In the genomic region with DNA sequence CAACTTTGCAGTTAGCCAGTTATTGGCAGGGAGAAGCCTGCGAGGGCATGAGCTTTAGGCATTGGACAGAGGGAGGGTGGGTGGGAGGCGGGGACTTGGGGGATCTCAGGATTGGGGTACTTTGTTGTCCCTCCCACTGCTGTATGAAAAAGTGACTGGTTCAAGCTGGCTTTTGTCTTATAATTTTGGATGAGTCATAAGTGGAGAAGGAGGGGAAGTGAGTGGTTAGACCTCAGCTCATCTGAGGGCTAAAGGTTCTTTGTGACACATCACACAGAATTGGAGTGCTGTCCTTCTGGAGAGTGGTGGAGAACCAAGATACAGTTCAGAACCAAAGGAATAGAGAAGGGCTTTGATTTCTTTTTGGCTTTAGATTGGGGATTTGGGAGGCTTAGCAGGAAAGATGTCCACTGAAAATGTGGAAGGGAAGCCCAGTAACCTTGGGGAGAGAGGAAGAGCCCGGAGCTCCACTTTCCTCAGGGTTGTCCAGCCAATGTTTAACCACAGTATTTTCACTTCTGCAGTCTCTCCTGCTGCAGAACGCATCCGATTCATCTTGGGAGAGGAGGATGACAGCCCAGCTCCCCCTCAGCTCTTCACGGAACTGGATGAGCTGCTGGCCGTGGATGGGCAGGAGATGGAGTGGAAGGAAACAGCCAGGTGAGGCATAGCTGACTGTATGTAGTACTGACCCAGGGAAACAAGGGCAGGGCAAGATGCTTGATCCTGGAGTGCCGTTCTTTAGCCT, we compare ENCODE assay signal across 9 cellular contexts. TPM values are rescaled to one million over a fixed set of nuclear protein-coding genes. Genes with fewer than 3 reads are reported as not detected.
DNase-seq lines count a peak whose midpoint lies in the region; ATAC-seq, FAIRE-seq and TF ChIP-seq lines count a peak whose summit lies in the region.
"Had no signal": no experiment of that assay in that cellular context is flagged by ENCODE, and none has a peak within 500 bp of the region (broad histone marks: within the 10 kb centered on the region; RNA-seq: fewer than 3 reads in every experiment).

A gene (plus strand): TSS at position 175 of the 748 bp plus-strand sequence.

- FAIRE-seq in GM19239 (lab: Jason Lieb, UNC): peak; percentile 85

- TF ChIP-seq EP300 in gastroesophageal sphincter (IDR thresholded peaks at IDR 0.05): no peak

- WGBS in mesenchymal stem cell: 85% methylated on average over 8 of the region's 8 CpGs
- WGBS in gastroesophageal sphincter (ENCODE audit: low coverage in 1 of 2), 2 donors: 94 to 96% methylated on average over 5 to 7 of the region's 8 CpGs

- peak; percentile 100 for ATAC-seq in HG03108 (IDR thresholded peaks at IDR 0.05; ENCODE audit: unreplicated experiment)
- peak; percentile 96 for ATAC-seq in activated CD8-positive, alpha-beta T cell treated with anti-CD3 and anti-CD28 coated beads for 36 hours
- no peak for ATAC-seq in gastroesophageal sphincter

- H3K4me3 ChIP-seq in AG04450 (ENCODE audit: low read depth, low read length) (no peak within 1 kb of the TSS), mesenchymal stem cell (ENCODE audit: insufficient read depth in 1 of 2, low read depth in 1 of 2, low read length in 2 of 2) (peak within 1 kb of the TSS in 1 of 2 experiments; percentile 22), gastroesophageal sphincter (no peak within 1 kb of the TSS)

- no peak within 1 kb of the TSS for H2BK15ac ChIP-seq in mesenchymal stem cell (ENCODE audit: low read depth, poor library complexity, severe bottlenecking)

- H2BK12ac ChIP-seq in mesenchymal stem cell (ENCODE audit: low read length in 2 of 2): peak within 1 kb of the TSS in 1 of 2 experiments; percentile 59

- H2AFZ ChIP-seq in mesenchymal stem cell (ENCODE audit: low read depth, low read length): no peak within 1 kb of the TSS

- TF ChIP-seq CTCF in AG04450 (IDR thresholded peaks at IDR 0.05; ENCODE audit: low read depth, low read length) (no peak), gastroesophageal sphincter (IDR thresholded peaks at IDR 0.05) (no peak)
- TF ChIP-seq CTCF in activated CD8-positive, alpha-beta T cell treated with anti-CD3 and anti-CD28 coated beads for 36 hours (IDR thresholded peaks at IDR 0.05): no peak

- H3K9me3 ChIP-seq in AG04450 (ENCODE audit: control insufficient read depth, insufficient read depth, low read length): no peaks in the 10 kb centered on the region
- no peaks in the 10 kb centered on the region for H3K9me3 ChIP-seq in mesenchymal stem cell (ENCODE audit: control insufficient read depth, low read length)
- H3K9me3 ChIP-seq in gastroesophageal sphincter: no peaks in the 10 kb centered on the region

- H3K36me3 ChIP-seq in mesenchymal stem cell (ENCODE audit: control insufficient read depth in 1 of 2, insufficient read depth in 2 of 2, low read depth in 1 of 2, low read length in 2 of 2): no peaks in the 10 kb centered on the region
- H3K36me3 ChIP-seq in gastroesophageal sphincter: no peaks in the 10 kb centered on the region

- H3K9me3 Mint-ChIP-seq in activated CD8-positive, alpha-beta T cell treated with anti-CD3 and anti-CD28 coated beads for 36 hours: no peaks in the 10 kb centered on the region
- no peaks in the 10 kb centered on the region for H3K9me3 Mint-ChIP-seq in activated naive CD4-positive, alpha-beta T cell treated with anti-CD3 and anti-CD28 coated beads for 36 hours

- no peak within 1 kb of the TSS for H4K8ac ChIP-seq in mesenchymal stem cell (ENCODE audit: low read length)

- H3K36me3 Mint-ChIP-seq in activated CD8-positive, alpha-beta T cell treated with anti-CD3 and anti-CD28 coated beads for 36 hours (ENCODE audit: low read depth): no peaks in the 10 kb centered on the region
- H3K36me3 Mint-ChIP-seq in activated naive CD4-positive, alpha-beta T cell treated with anti-CD3 and anti-CD28 coated beads for 36 hours (ENCODE audit: low read depth): no peaks in the 10 kb centered on the region
- H3K36me3 Mint-ChIP-seq: activated naive CD8-positive, alpha-beta T cell had no signal

- peaks cover 6% of the 10 kb centered on the region for H3K4me1 ChIP-seq in mesenchymal stem cell (ENCODE audit: control insufficient read depth, insufficient read depth, low read depth, low read length)
- H3K4me1 ChIP-seq in gastroesophageal sphincter: no peaks in the 10 kb centered on the region

- H2AK5ac ChIP-seq in mesenchymal stem cell (ENCODE audit: low read length, severe bottlenecking): peak within 1 kb of the TSS; percentile 3

- DNase-seq in AG04450 (ENCODE audit: low read depth, low spot score): peak; percentile 24
- peak; percentile 42 for DNase-seq in GM19239 (ENCODE audit: insufficient read length, low spot score)
- DNase-seq in activated CD8-positive, alpha-beta T cell treated with anti-CD3 and anti-CD28 coated beads for 36 hours: peak; percentile 28
- peak; percentile 86 for DNase-seq in mesenchymal stem cell
- DNase-seq in DMS153 (lab: John Stamatoyannopoulos, UW): no peak
- DNase-seq in activated naive CD4-positive, alpha-beta T cell treated with anti-CD3 and anti-CD28 coated beads for 36 hours: no peak

- H3K27ac Mint-ChIP-seq in activated CD8-positive, alpha-beta T cell treated with anti-CD3 and anti-CD28 coated beads for 36 hours: no peak within 1 kb of the TSS
- no peak within 1 kb of the TSS for H3K27ac Mint-ChIP-seq in activated naive CD4-positive, alpha-beta T cell treated with anti-CD3 and anti-CD28 coated beads for 36 hours
- H3K27ac Mint-ChIP-seq: activated naive CD8-positive, alpha-beta T cell had no signal

- H3K27me3 ChIP-seq in AG04450 (ENCODE audit: control insufficient read depth, insufficient read depth, low read length): no peaks in the 10 kb centered on the region
- no peaks in the 10 kb centered on the region for H3K27me3 ChIP-seq in mesenchymal stem cell (ENCODE audit: control insufficient read depth in 1 of 2, insufficient read depth in 1 of 2, low read length in 2 of 2)
- H3K27me3 ChIP-seq in gastroesophageal sphincter: no peaks in the 10 kb centered on the region

- no peak within 1 kb of the TSS for H3K4me3 Mint-ChIP-seq in activated CD8-positive, alpha-beta T cell treated with anti-CD3 and anti-CD28 coated beads for 36 hours
- no peak within 1 kb of the TSS for H3K4me3 Mint-ChIP-seq in activated naive CD4-positive, alpha-beta T cell treated with anti-CD3 and anti-CD28 coated beads for 36 hours
- H3K4me3 Mint-ChIP-seq: activated naive CD8-positive, alpha-beta T cell had no signal

- H4K91ac ChIP-seq in mesenchymal stem cell (ENCODE audit: low read length): no peak within 1 kb of the TSS

- H3K4me2 ChIP-seq in mesenchymal stem cell (ENCODE audit: low read length, poor library complexity, severe bottlenecking): no peak within 1 kb of the TSS

- H3K14ac ChIP-seq in mesenchymal stem cell (ENCODE audit: low read length in 2 of 2): no peak within 1 kb of the TSS

- peaks cover 9% of the 10 kb centered on the region for H3K4me1 Mint-ChIP-seq in activated CD8-positive, alpha-beta T cell treated with anti-CD3 and anti-CD28 coated beads for 36 hours (ENCODE audit: low read depth)
- H3K4me1 Mint-ChIP-seq in activated naive CD4-positive, alpha-beta T cell treated with anti-CD3 and anti-CD28 coated beads for 36 hours (ENCODE audit: low read depth): no peaks in the 10 kb centered on the region

- no peak within 1 kb of the TSS for H3K23ac ChIP-seq in mesenchymal stem cell (ENCODE audit: low read length in 2 of 2)

- intact Hi-C loops in activated CD8-positive, alpha-beta T cell treated with anti-CD3 and anti-CD28 coated beads for 36 hours (cut with micrococcal nuclease): no loop called here
- intact Hi-C loops in activated naive CD4-positive, alpha-beta T cell treated with anti-CD3 and anti-CD28 coated beads for 36 hours (cut with micrococcal nuclease): no loop called here

- CTCF ChIA-PET in AG04450 (lab: Charles Lee): interaction anchor here (1.1 to 1.4 kb wide), 2 partner anchors 150 to 212 kb away, joined by 3 to 4 read pairs; no protein-coding TSS in a partner anchor
- CTCF ChIA-PET in activated CD8-positive, alpha-beta T cell treated with anti-CD3 and anti-CD28 coated beads for 36 hours (lab: Charles Lee): interaction anchor here (1.7 kb wide), 1 partner anchor 15 kb away, joined by 5 read pairs; no protein-coding TSS in a partner anchor
- CTCF ChIA-PET in activated naive CD4-positive, alpha-beta T cell treated with anti-CD3 and anti-CD28 coated beads for 36 hours (lab: Charles Lee): interaction anchor here (0.5 to 0.7 kb wide), 2 partner anchors 42 to 305 kb away, joined by 3 read pairs; no protein-coding TSS in a partner anchor

- H3K79me1 ChIP-seq in mesenchymal stem cell (replicated peaks; ENCODE audit: low read length, poor library complexity, severe bottlenecking): no peaks in the 10 kb centered on the region

- peak within 1 kb of the TSS in 1 of 2 experiments; percentile 48 for H3K18ac ChIP-seq in mesenchymal stem cell (ENCODE audit: low read depth in 1 of 2, low read length in 2 of 2)

- peaks cover 4% of the 10 kb centered on the region for H3K27me3 Mint-ChIP-seq in activated CD8-positive, alpha-beta T cell treated with anti-CD3 and anti-CD28 coated beads for 36 hours
- H3K27me3 Mint-ChIP-seq in activated naive CD4-positive, alpha-beta T cell treated with anti-CD3 and anti-CD28 coated beads for 36 hours (ENCODE audit: low read depth): peaks cover 3% of the 10 kb centered on the region

- H2BK120ac ChIP-seq in mesenchymal stem cell (ENCODE audit: low read depth, low read length): no peak within 1 kb of the TSS

- H3K4ac ChIP-seq in mesenchymal stem cell (ENCODE audit: low read depth in 1 of 2, low read length in 2 of 2): no peak within 1 kb of the TSS

- peak within 1 kb of the TSS; percentile 2 for H3K9ac ChIP-seq in mesenchymal stem cell (ENCODE audit: low read length)

- peak within 1 kb of the TSS; percentile 25 for H3K27ac ChIP-seq in AG04450 (ENCODE audit: low read depth, low read length)
- peak within 1 kb of the TSS; percentile 43 for H3K27ac ChIP-seq in mesenchymal stem cell (ENCODE audit: low read length, poor library complexity, severe bottlenecking)
- H3K27ac ChIP-seq in gastroesophageal sphincter: no peak within 1 kb of the TSS

- no peak for TF ChIP-seq POLR2A in gastroesophageal sphincter (IDR thresholded peaks at IDR 0.05)

- H2BK5ac ChIP-seq in mesenchymal stem cell (ENCODE audit: low read depth, low read length, poor library complexity, severe bottlenecking): no peak within 1 kb of the TSS

- POLR2A ChIA-PET in AG04450 (lab: Yijun Ruan, JAX): no interaction called here
- POLR2A ChIA-PET in activated CD8-positive, alpha-beta T cell treated with anti-CD3 and anti-CD28 coated beads for 36 hours (lab: Charles Lee): no interaction called here

RNA-seq across cellular contexts. Expression of the gene that starts here (rescaled TPM):
- 14.7 and 17.5 TPM in 2 replicates for polyA plus RNA-seq in AG04450 (2011; rRNA removed)
- 40.2 and 51.9 TPM in 2 replicates for polyA minus RNA-seq in AG04450 (2011; rRNA and poly(A)+ RNA removed)
- total RNA-seq in activated CD8-positive, alpha-beta T cell treated with anti-CD3 and anti-CD28 coated beads for 36 hours: under 1 TPM; 0.59 to 0.81 TPM
- polyA plus RNA-seq in mesenchymal stem cell (2013, experiment 1 of 2): 16.9 TPM
- polyA plus RNA-seq in mesenchymal stem cell (2013, experiment 2 of 2): 16.3 TPM
- not detected for total RNA-seq in activated naive CD4-positive, alpha-beta T cell treated with anti-CD3 and anti-CD28 coated beads for 36 hours
- 1 to 10 TPM; 3.2 to 5.5 (median 4.4) TPM for total RNA-seq in gastroesophageal sphincter

Comparison
In these comparisons a context has a peak if more than half of its experiments do, and no peak if none do; other contexts are left out.
1. Peak in DNase-seq and ATAC-seq in activated CD8-positive, alpha-beta T cell treated with anti-CD3 and anti-CD28 coated beads for 36 hours; RNA of the gene not detected or under 1 TPM.
2. DNase-seq: peak in AG04450 (single experiment), GM19239 (single experiment) and mesenchymal stem cell (single experiment); none in DMS153 (single experiment) and activated naive CD4-positive, alpha-beta T cell treated with anti-CD3 and anti-CD28 coated beads for 36 hours (single experiment).
3. H3K27ac ChIP-seq: peak in AG04450 (single experiment) and mesenchymal stem cell (single experiment); none in gastroesophageal sphincter (0 of 4).